In the genomic region with DNA sequence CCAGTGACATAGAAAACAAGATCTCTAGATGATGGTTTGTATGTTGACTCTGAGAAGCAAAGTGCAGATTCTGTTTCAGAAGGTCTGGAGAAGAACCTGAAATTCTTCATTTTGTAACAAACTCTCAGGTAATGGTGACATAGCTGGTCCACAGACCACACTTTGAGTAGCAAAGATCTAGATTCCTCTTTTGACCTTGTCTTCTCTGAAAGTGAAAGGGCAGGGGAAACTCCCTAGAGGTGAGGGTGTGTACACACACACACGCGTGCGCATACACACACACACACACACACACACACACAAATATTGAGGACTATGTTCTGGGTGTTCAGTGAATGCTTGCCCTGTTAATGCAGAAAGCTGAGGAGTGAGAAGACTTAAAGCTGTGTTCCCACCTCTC, we compare ENCODE assay signal across 13 cellular contexts.
DNase-seq lines count a peak whose midpoint lies in the region; ATAC-seq and TF ChIP-seq lines count a peak whose summit lies in the region.
"Had no signal": no experiment of that assay in that cellular context is flagged by ENCODE, and none has a peak within 500 bp of the region (broad histone marks: within the 10 kb centered on the region; RNA-seq: fewer than 3 reads in every experiment).

No MANE protein-coding gene starts in this region.

- H3K9me3 ChIP-seq in gastroesophageal sphincter: no peaks in the 10 kb centered on the region
- H3K9me3 ChIP-seq in heart left ventricle: no peaks in the 10 kb centered on the region
- H3K9me3 ChIP-seq: BE2C, tibial artery had no signal

- H3K36me3 Mint-ChIP-seq in effector memory CD8-positive, alpha-beta T cell (ENCODE audit: insufficient read depth): no peaks in the 10 kb centered on the region

- no peaks in the 10 kb centered on the region for H3K9me3 Mint-ChIP-seq in effector memory CD8-positive, alpha-beta T cell

- ATAC-seq in GM19351 (IDR thresholded peaks at IDR 0.05; ENCODE audit: unreplicated experiment): peak; percentile 68
- ATAC-seq in HG03045 (IDR thresholded peaks at IDR 0.05; ENCODE audit: unreplicated experiment): peak; percentile 64
- no peak for ATAC-seq in gastroesophageal sphincter
- no peak for ATAC-seq in heart left ventricle
- no peak for ATAC-seq in effector memory CD8-positive, alpha-beta T cell (replicated peaks)

- no peaks in the 10 kb centered on the region for H3K27me3 ChIP-seq in gastroesophageal sphincter
- H3K27me3 ChIP-seq in heart left ventricle: peaks cover 0 to 36% (median 0%) of the 10 kb centered on the region in 9 donors
- H3K27me3 ChIP-seq: BE2C, tibial artery had no signal

- no peak for TF ChIP-seq EP300 in gastroesophageal sphincter (IDR thresholded peaks at IDR 0.05)

- intact Hi-C loops in heart left ventricle (cut with DNase I): loop anchor here in 2 of 10 donors (5.0 kb wide), 2 partner anchors 102 to 107 kb away; no protein-coding TSS in a partner anchor

- H3K4me3 ChIP-seq in gastroesophageal sphincter: no peak overlapping the region
- H3K4me3 ChIP-seq in heart left ventricle: no peak overlapping the region
- H3K4me3 ChIP-seq: tibial artery had no signal

- POLR2A ChIA-PET in GM10248 (lab: Yijun Ruan, JAX): no interaction called here

- peaks cover 4 to 17% of the 10 kb centered on the region in 2 donors for H3K4me1 Mint-ChIP-seq in effector memory CD8-positive, alpha-beta T cell (ENCODE audit: low read depth in 2 of 2)

- no peak for TF ChIP-seq POLR2A in gastroesophageal sphincter (IDR thresholded peaks at IDR 0.05)
- no peak for TF ChIP-seq POLR2A in heart left ventricle (IDR thresholded peaks at IDR 0.05)

- peak; percentile 28 for DNase-seq in GM10248 (ENCODE audit: extremely low spot score)
- no peak for DNase-seq in stimulated activated naive CD4-positive, alpha-beta T cell treated with Interleukin-2 at 50 U/mL for 16 hours (lab: John Stamatoyannopoulos, UW)
- no peak for DNase-seq in superior temporal gyrus (ENCODE audit: extremely low spot score)
- no peak for DNase-seq in heart left ventricle
- no peak for DNase-seq in effector memory CD8-positive, alpha-beta T cell
- DNase-seq: BE2C; GOT3; NCI-H1105 treated with DMSO at 0.1 percent for 48 hours; stimulated activated CD4-positive, alpha-beta T cell treated with anti-CD3 and anti-CD28 coated beads, Interleukin-4, amount 100 ng/mL, for 24 hours; tibial artery had no signal

- H3K27me3 Mint-ChIP-seq in effector memory CD8-positive, alpha-beta T cell: no peaks in the 10 kb centered on the region

- H3K36me3 ChIP-seq in gastroesophageal sphincter (no peaks in the 10 kb centered on the region), heart left ventricle (no peaks in the 10 kb centered on the region)
- H3K36me3 ChIP-seq: BE2C, tibial artery had no signal

- TF ChIP-seq CTCF in GM10248 (IDR thresholded peaks at IDR 0.05; ENCODE audit: control extremely low read depth, extremely low read depth, low read depth, missing control alignments) (no peak), gastroesophageal sphincter (IDR thresholded peaks at IDR 0.05) (no peak), heart left ventricle (IDR thresholded peaks at IDR 0.05) (no peak)

- 90 to 93% methylated on average over 2 to 3 of the region's 3 CpGs for WGBS in gastroesophageal sphincter (ENCODE audit: low coverage in 1 of 2), 2 donors
- whole genome bisulfite sequencing in heart left ventricle, 4 donors: 83 to 100% (median 94%) methylated on average over 3 of the region's 3 CpGs

- H3K4me1 ChIP-seq in gastroesophageal sphincter: peaks cover 0 to 30% (median 8%) of the 10 kb centered on the region in 3 donors
- peaks cover 0 to 19% (median 4%) of the 10 kb centered on the region in 12 donors for H3K4me1 ChIP-seq in heart left ventricle

- CTCF ChIA-PET in GM10248 (lab: Yijun Ruan, JAX): interaction anchor here (1.5 to 5.9 kb wide), 6 partner anchors 20 to 147 kb away, joined by 3 to 72 read pairs (median 8); partner anchors contain the start of gene RTL5

- H3K27ac ChIP-seq in gastroesophageal sphincter (peak overlapping the region; percentile 69 to 84 (median 72)), heart left ventricle (peak overlapping the region in 4 of 12 donors; percentile 8 to 57 (median 42))
- H3K27ac ChIP-seq: tibial artery had no signal

- H3K27ac Mint-ChIP-seq in effector memory CD8-positive, alpha-beta T cell: no peak overlapping the region

- no peak overlapping the region for H3K4me3 Mint-ChIP-seq in effector memory CD8-positive, alpha-beta T cell

Comparison
In these comparisons a context has a peak if more than half of its experiments do, and no peak if none do; other contexts are left out.
1. ATAC-seq: peak in GM19351 (single experiment) and HG03045 (single experiment); none in gastroesophageal sphincter (single experiment), heart left ventricle (0 of 4) and effector memory CD8-positive, alpha-beta T cell (single experiment).